In the genomic region with DNA sequence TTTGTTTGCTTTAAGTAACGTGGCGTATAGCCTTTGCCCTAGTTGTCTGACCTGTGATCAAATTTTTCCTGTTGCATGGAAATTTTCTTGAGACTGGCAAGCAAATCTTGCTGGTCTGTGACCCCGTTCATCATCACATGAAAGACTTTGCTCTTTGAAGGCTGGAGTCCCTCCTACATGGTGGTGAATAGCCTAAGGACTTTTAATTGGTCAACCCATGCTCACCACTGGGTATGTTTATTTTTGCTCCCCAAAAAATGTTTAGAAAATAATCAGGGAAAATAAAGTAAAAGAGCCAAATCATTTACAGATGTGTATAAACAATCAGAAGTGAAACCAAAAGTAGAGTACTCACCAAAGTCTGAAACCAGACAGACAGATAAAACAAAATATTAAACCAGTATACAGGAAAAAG, we compare ENCODE assay signal across 8 cellular contexts.
DNase-seq lines count a peak whose midpoint lies in the region; ATAC-seq, FAIRE-seq and TF ChIP-seq lines count a peak whose summit lies in the region.

No MANE protein-coding gene starts in this region.

- peak; percentile 66 for DNase-seq in ELR (ENCODE audit: low read depth)
- DNase-seq in Panc1 (ENCODE audit: low read depth, low spot score), result no peak
- no peak for DNase-seq in UCSD-AML1 (lab: John Stamatoyannopoulos, UW; ENCODE audit: unreplicated experiment)
- no peak for DNase-seq in WERI-Rb-1
- DNase-seq in esophagus squamous epithelium (lab: John Stamatoyannopoulos, UW), result no peak
- DNase-seq in prostate gland (ENCODE audit: low spot score), result no peak

- peak; percentile 73 for ATAC-seq in GM21619 (IDR thresholded peaks at IDR 0.05; ENCODE audit: unreplicated experiment)
- ATAC-seq in Panc1, result peak; percentile 69; the same call in 1 of the 2 replicates

- H3K27me3 ChIP-seq in Panc1 (ENCODE audit: control insufficient read depth, insufficient read depth, low read length) (no peaks in the 10 kb centered on the region), WERI-Rb-1 (ENCODE audit: insufficient read depth, low read depth, severe bottlenecking) (no peaks in the 10 kb centered on the region), esophagus squamous epithelium (no peaks in the 10 kb centered on the region), prostate gland (replicated peaks; ENCODE audit: insufficient read depth) (no peaks in the 10 kb centered on the region)

- H3K4me3 ChIP-seq in Panc1 (ENCODE audit: low read depth in 2 of 2, low read length in 2 of 2) (peak overlapping the region; percentile 19; a peak in 2 of 4 replicates), WERI-Rb-1 (ENCODE audit: low read depth, low read length) (no peak overlapping the region), esophagus squamous epithelium (peak overlapping the region in 2 of 4 donors; percentile 1 to 39), prostate gland (no peak overlapping the region)

- in situ Hi-C loops in Panc1 (cut with HindIII; ENCODE audit: low pct_unique_long_range_greater_than_20kb, low sequenced_read_pairs), result no loop called here

- peak; percentile 30 for FAIRE-seq in islet of Langerhans (lab: Jason Lieb, UNC)

- WGBS in esophagus squamous epithelium, 2 donors, result 22 to 45% methylated on average over 3 of the region's 3 CpGs
- WGBS in prostate gland, result 62% methylated on average over 3 of the region's 3 CpGs

- H3K27ac ChIP-seq in Panc1 (ENCODE audit: low read length), result peak overlapping the region; percentile 60; the same call in 1 of the 2 replicates
- no peak overlapping the region for H3K27ac ChIP-seq in WERI-Rb-1
- H3K27ac ChIP-seq in esophagus squamous epithelium, result no peak overlapping the region
- no peak overlapping the region for H3K27ac ChIP-seq in prostate gland

- POLR2A ChIA-PET in Panc1 (lab: Charles Lee), result no interaction called here

- H3K36me3 ChIP-seq in Panc1 (ENCODE audit: control insufficient read depth, insufficient read depth, low read length), result no peaks in the 10 kb centered on the region
- H3K36me3 ChIP-seq in WERI-Rb-1, result no peaks in the 10 kb centered on the region
- no peaks in the 10 kb centered on the region for H3K36me3 ChIP-seq in esophagus squamous epithelium
- H3K36me3 ChIP-seq in prostate gland, result no peaks in the 10 kb centered on the region

- no peak for TF ChIP-seq CTCF in Panc1 (IDR thresholded peaks at IDR 0.05)
- no peak for TF ChIP-seq CTCF in WERI-Rb-1 (IDR thresholded peaks at IDR 0.05; ENCODE audit: low read depth, low read length)
- TF ChIP-seq CTCF in esophagus squamous epithelium (IDR thresholded peaks at IDR 0.05), result no peak
- TF ChIP-seq CTCF in prostate gland (IDR thresholded peaks at IDR 0.05), result no peak

- intact Hi-C loops in Panc1 (cut with micrococcal nuclease; ENCODE audit: unreplicated experiment), result no loop called here
- intact Hi-C loops in esophagus squamous epithelium (cut with DNase I), result no loop called here
- intact Hi-C loops in prostate gland (cut with DNase I), result no loop called here

- TF ChIP-seq POLR2A in esophagus squamous epithelium (IDR thresholded peaks at IDR 0.05) (no peak), prostate gland (IDR thresholded peaks at IDR 0.05) (no peak)

- CTCF ChIA-PET in Panc1 (lab: Charles Lee), result no interaction called here

- H3K4me1 ChIP-seq in Panc1 (ENCODE audit: control insufficient read depth, insufficient read depth, low read length), result no peaks in the 10 kb centered on the region; the same call in 1 of the 2 replicates
- H3K4me1 ChIP-seq in esophagus squamous epithelium, result no peaks in the 10 kb centered on the region
- H3K4me1 ChIP-seq in prostate gland (replicated peaks), result no peaks in the 10 kb centered on the region

- no TSS peak for BruUV-seq in Panc1 (replicated peaks; lab: Mats Ljungman, UMichigan)

- peaks cover 7% of the 10 kb centered on the region; the same call in 1 of the 2 replicates for H3K9me3 ChIP-seq in Panc1 (ENCODE audit: control insufficient read depth, insufficient read depth, low read depth, low read length)
- no peaks in the 10 kb centered on the region for H3K9me3 ChIP-seq in WERI-Rb-1 (ENCODE audit: severe bottlenecking)
- peaks cover 0 to 8% (median 0%) of the 10 kb centered on the region in 3 donors for H3K9me3 ChIP-seq in esophagus squamous epithelium
- H3K9me3 ChIP-seq in prostate gland, result no peaks in the 10 kb centered on the region

Comparison
In these comparisons a context has a peak if more than half of its experiments do, and no peak if none do; other contexts are left out.
1. H3K4me3 ChIP-seq: peak in Panc1 (2 of 2); none in WERI-Rb-1 (single experiment) and prostate gland (0 of 2).